In genomic region chr5:36874465-36874864, GRCh38 we compare ENCODE assay signal across 8 cellular contexts. TPM values are rescaled to one million over a fixed set of nuclear protein-coding genes. Genes with fewer than 3 reads are reported as not detected.
DNase-seq lines count a peak whose midpoint lies in the region; ATAC-seq and TF ChIP-seq lines count a peak whose summit lies in the region.

No MANE protein-coding gene starts in this region.

- no peaks in the 10 kb centered on the region for H3K27me3 Mint-ChIP-seq in activated naive CD4-positive, alpha-beta T cell treated with anti-CD3 and anti-CD28 coated beads, Interleukin-2, amount 10 ng/mL, durations not matched to agents 7 days and 5 days
- no peaks in the 10 kb centered on the region for H3K27me3 Mint-ChIP-seq in activated B cell treated with CpG ODN at 0.5 μM for 24 hours

- peak overlapping the region; percentile 93 for H3K4me3 ChIP-seq in iPS-18c (ENCODE audit: insufficient read depth, low read depth, low read length)
- H3K4me3 ChIP-seq in thoracic aorta = peak overlapping the region; percentile 95

- POLR2A ChIA-PET in activated B cell treated with CpG ODN at 0.5 μM for 24 hours (lab: Charles Lee) = interaction anchor here (4.6 kb wide), 1 partner anchor 151 kb away, joined by 45 read pairs; no protein-coding TSS in a partner anchor

- peak overlapping the region; percentile 93 for H3K27ac Mint-ChIP-seq in activated naive CD4-positive, alpha-beta T cell treated with anti-CD3 and anti-CD28 coated beads, Interleukin-2, amount 10 ng/mL, durations not matched to agents 7 days and 5 days
- H3K27ac Mint-ChIP-seq in activated B cell treated with CpG ODN at 0.5 μM for 24 hours = no peak overlapping the region

- peaks cover 20% of the 10 kb centered on the region for H3K36me3 Mint-ChIP-seq in activated naive CD4-positive, alpha-beta T cell treated with anti-CD3 and anti-CD28 coated beads, Interleukin-2, amount 10 ng/mL, durations not matched to agents 7 days and 5 days
- peaks cover 23% of the 10 kb centered on the region for H3K36me3 Mint-ChIP-seq in activated B cell treated with CpG ODN at 0.5 μM for 24 hours (ENCODE audit: low read depth)

- peaks cover 48% of the 10 kb centered on the region for H3K4me1 Mint-ChIP-seq in activated naive CD4-positive, alpha-beta T cell treated with anti-CD3 and anti-CD28 coated beads, Interleukin-2, amount 10 ng/mL, durations not matched to agents 7 days and 5 days
- peaks cover 46% of the 10 kb centered on the region for H3K4me1 Mint-ChIP-seq in activated B cell treated with CpG ODN at 0.5 μM for 24 hours

- intact Hi-C loops in activated B cell treated with CpG ODN at 0.5 μM for 24 hours (cut with micrococcal nuclease) = loop anchor here (10.0 kb wide), 1 partner anchor 180 kb away; no protein-coding TSS in a partner anchor

- H3K36me3 ChIP-seq in thoracic aorta = no peaks in the 10 kb centered on the region

- H3K9me3 ChIP-seq in iPS-18c (ENCODE audit: control insufficient read depth, insufficient read depth, low read length) = no peaks in the 10 kb centered on the region
- no peaks in the 10 kb centered on the region for H3K9me3 ChIP-seq in thoracic aorta

- DNase-seq in activated naive CD4-positive, alpha-beta T cell treated with anti-CD3 and anti-CD28 coated beads, Interleukin-2, amount 10 ng/mL, durations not matched to agents 7 days and 5 days = no peak
- DNase-seq in activated naive CD4-positive, alpha-beta T cell (lab: John Stamatoyannopoulos, UW) = no peak
- DNase-seq in activated B cell treated with CpG ODN at 0.5 μM for 24 hours = no peak
- DNase-seq in thoracic aorta (ENCODE audit: low spot score) = no peak
- no peak for DNase-seq in Kasumi-1 (lab: John Stamatoyannopoulos, UW)
- no peak for DNase-seq in CD1c-positive myeloid dendritic cell (ENCODE audit: extremely low spot score)
- DNase-seq in activated gamma-delta T cell treated with Interleukin-2 at 50 U/mL for 16 hours = no peak

- peak overlapping the region; percentile 84 for H3K4me3 Mint-ChIP-seq in activated naive CD4-positive, alpha-beta T cell treated with anti-CD3 and anti-CD28 coated beads, Interleukin-2, amount 10 ng/mL, durations not matched to agents 7 days and 5 days
- peak overlapping the region; percentile 93 for H3K4me3 Mint-ChIP-seq in activated B cell treated with CpG ODN at 0.5 μM for 24 hours

- H3K9me3 Mint-ChIP-seq in activated naive CD4-positive, alpha-beta T cell treated with anti-CD3 and anti-CD28 coated beads, Interleukin-2, amount 10 ng/mL, durations not matched to agents 7 days and 5 days = peaks cover 2% of the 10 kb centered on the region
- peaks cover 2% of the 10 kb centered on the region for H3K9me3 Mint-ChIP-seq in activated B cell treated with CpG ODN at 0.5 μM for 24 hours

- ATAC-seq in activated B cell treated with CpG ODN at 0.5 μM for 24 hours (ENCODE audit: low read depth) (no peak), thoracic aorta (ENCODE audit: insufficient number of reproducible peaks, low FRiP score, low read depth) (no peak)

- CTCF ChIA-PET in activated naive CD4-positive, alpha-beta T cell treated with anti-CD3 and anti-CD28 coated beads, Interleukin-2, amount 10 ng/mL, durations not matched to agents 7 days and 5 days (lab: Charles Lee) = interaction anchor here (1.0 to 1.9 kb wide), 2 partner anchors 135 to 145 kb away, joined by 4 to 7 read pairs; no protein-coding TSS in a partner anchor
- CTCF ChIA-PET in activated B cell treated with CpG ODN at 0.5 μM for 24 hours (lab: Charles Lee) = interaction anchor here (1.0 to 1.2 kb wide), 3 partner anchors 135 to 186 kb away, joined by 3 read pairs; no protein-coding TSS in a partner anchor

- H3K27me3 ChIP-seq in thoracic aorta (replicated peaks; ENCODE audit: insufficient read depth) = no peaks in the 10 kb centered on the region

- no peak for TF ChIP-seq CTCF in activated B cell treated with CpG ODN at 0.5 μM for 24 hours (IDR thresholded peaks at IDR 0.05)
- TF ChIP-seq CTCF in thoracic aorta (IDR thresholded peaks at IDR 0.05) = no peak

- H3K4me1 ChIP-seq in thoracic aorta (ENCODE audit: control insufficient read depth in 1 of 2, low read depth in 2 of 2) = peaks cover 16 to 28% of the 10 kb centered on the region in 2 donors

- H3K27ac ChIP-seq in thoracic aorta = peak overlapping the region in 1 of 2 donors; percentile 97

RNA-seq across cellular contexts. Expression of gene NIPBL, which starts 2.1 kb away (rescaled TPM):
- total RNA-seq in activated B cell treated with CpG ODN at 0.5 μM for 24 hours (75.2 and 82.5 TPM in 2 replicates), thoracic aorta (10 to 100 TPM; 38.6 to 50.8 TPM)
